In the genomic region with DNA sequence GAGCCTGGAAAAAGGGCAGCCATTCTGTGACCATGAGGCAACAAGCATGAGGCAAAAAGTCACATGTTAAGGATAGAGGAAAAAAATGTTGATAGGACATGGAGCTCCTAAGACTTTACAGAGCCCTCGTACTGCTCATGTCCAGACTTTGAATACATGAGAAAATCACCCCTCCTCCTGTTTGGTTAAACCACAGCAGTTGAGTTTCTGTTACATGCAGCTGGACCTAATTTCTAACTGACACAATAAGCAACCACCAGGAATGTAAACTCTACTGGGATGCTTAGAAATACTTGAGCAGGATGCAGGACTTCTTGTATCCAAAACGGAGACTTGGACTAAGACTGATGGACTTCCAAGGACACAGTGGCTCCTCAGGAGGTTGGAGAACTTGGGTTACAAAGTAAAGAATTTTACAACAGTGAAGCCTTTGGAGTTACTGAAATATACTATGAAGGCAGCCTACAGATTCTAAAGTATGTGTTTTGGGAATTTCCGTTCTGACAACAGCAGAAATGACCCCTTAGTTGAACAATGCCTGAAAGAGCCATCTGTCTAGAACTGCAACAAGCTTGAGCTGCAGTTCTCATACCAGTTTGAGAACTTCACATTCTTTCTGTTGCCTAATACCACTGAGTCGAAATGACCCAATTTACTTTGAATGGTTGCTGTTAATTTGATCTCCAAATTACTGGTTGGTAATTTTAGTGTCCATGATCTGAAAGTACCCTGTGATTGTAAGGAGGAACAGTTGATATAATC, we compare ENCODE assay signal across 21 cellular contexts.
DNase-seq lines count a peak whose midpoint lies in the region; ATAC-seq, FAIRE-seq and TF ChIP-seq lines count a peak whose summit lies in the region.
"Had no signal": no experiment of that assay in that cellular context is flagged by ENCODE, and none has a peak within 500 bp of the region (broad histone marks: within the 10 kb centered on the region; RNA-seq: fewer than 3 reads in every experiment).

No MANE protein-coding gene starts in this region.

- H3K4me1 ChIP-seq in GM12878 (ENCODE audit: control insufficient read depth, insufficient read depth, low read length), result peaks cover 4% of the 10 kb centered on the region; the same call in 1 of the 2 replicates
- H3K4me1 ChIP-seq: colonic mucosa had no signal

- H3K27me3 ChIP-seq in GM12878 (replicated peaks in 1 of 2; ENCODE audit: control insufficient read depth in 2 of 2, insufficient read depth in 2 of 2, low read length in 1 of 2), result no peaks in the 10 kb centered on the region
- H3K27me3 ChIP-seq: ascending aorta, colonic mucosa, tibial artery had no signal

- SMC1A ChIA-PET in GM12878 (lab: Charles Lee; ENCODE audit: uncharacterized antibody, unreplicated experiment), result interaction anchor here (1.1 to 1.3 kb wide), 2 partner anchors 95 to 198 kb away, joined by 3 to 4 read pairs; no protein-coding TSS in a partner anchor

- RAD21 ChIA-PET in GM12878 (lab: Charles Lee; ENCODE audit: unreplicated experiment), result interaction anchor here (1.1 to 1.7 kb wide), 4 partner anchors 50 to 227 kb away, joined by 3 to 4 read pairs (median 4); no protein-coding TSS in a partner anchor

- no peaks in the 10 kb centered on the region for H3K79me2 ChIP-seq in GM12878 (ENCODE audit: control insufficient read depth, insufficient read depth, low read length)

- no peak for TF ChIP-seq RAD21 in GM12878 (IDR thresholded peaks at IDR 0.05; ENCODE audit: insufficient read depth, low read depth, low read length)

- POLR2A ChIA-PET in GM12878 (lab: Charles Lee), result interaction anchor here (0.5 to 0.6 kb wide), 2 partner anchors 120 to 1264 kb away, joined by 3 to 5 read pairs; no protein-coding TSS in a partner anchor

- in situ Hi-C loops in GM12878 (cut with MboI), result no loop called here

- no TSS peak for BruUV-seq in GM12878 (replicated peaks; lab: Mats Ljungman, UMichigan)

- H3K9ac ChIP-seq in GM12878 (ENCODE audit: control insufficient read depth, insufficient read depth, low read length), result no peak overlapping the region

- WGBS in GM12878 (ENCODE audit: insufficient coverage, insufficient replicate concordance, low lambda C conversion rate, missing lambda C conversion rate), result 41% methylated on average over 4 of the region's 4 CpGs

- intact Hi-C loops in GM12878 (cut with micrococcal nuclease; ENCODE audit: unreplicated experiment), result no loop called here

- no peak for TF ChIP-seq CTCF in AG09309 (IDR thresholded peaks at IDR 0.05; ENCODE audit: control insufficient read depth, insufficient read depth, low read depth, low read length, missing control alignments)
- TF ChIP-seq CTCF in GM12878 (IDR thresholded peaks at IDR 0.05 in 2 of 3, conservative IDR thresholded peaks at IDR 0.05 in 1 of 3; ENCODE audit: control insufficient read depth in 2 of 3, extremely low read depth in 1 of 3, insufficient read depth in 1 of 3, low read depth in 3 of 3, low read length in 3 of 3), result no peak
- TF ChIP-seq CTCF in foreskin fibroblast (IDR thresholded peaks at IDR 0.05; ENCODE audit: low read depth, low read length), result no peak
- no peak for TF ChIP-seq CTCF in D721Med (IDR thresholded peaks at IDR 0.05; ENCODE audit: insufficient read depth, missing control alignments)

- no peaks in the 10 kb centered on the region for H3K36me3 ChIP-seq in GM12878 (ENCODE audit: control insufficient read depth in 2 of 2, insufficient read depth in 2 of 2, low read length in 1 of 2)
- H3K36me3 ChIP-seq: ascending aorta, colonic mucosa, tibial artery had no signal

- TF ChIP-seq POLR2A in GM12878 (IDR thresholded peaks at IDR 0.05; ENCODE audit: low read depth, low read length), result no peak

- CTCF ChIA-PET in GM12878 (lab: Yijun Ruan, JAX), result interaction anchor here (1.2 kb wide), 2 partner anchors 197 to 198 kb away, joined by 3 to 10 read pairs; no protein-coding TSS in a partner anchor

- peaks cover 2% of the 10 kb centered on the region; the same call in 2 of the 3 replicates for H3K9me3 ChIP-seq in GM12878 (replicated peaks; ENCODE audit: control insufficient read depth, insufficient read depth, low read length)
- H3K9me3 ChIP-seq: colonic mucosa had no signal

- peak; percentile 45; the same call in 2 of the 3 replicates for ATAC-seq in GM12878
- ATAC-seq: left lobe of liver had no signal

- no peak overlapping the region for H2AFZ ChIP-seq in GM12878 (ENCODE audit: control insufficient read depth, low read depth, low read length)

- no peaks in the 10 kb centered on the region for H4K20me1 ChIP-seq in GM12878 (ENCODE audit: control insufficient read depth, insufficient read depth)

- DNase-seq in AG09309 (ENCODE audit: low read depth) (peak; percentile 85), HCEC 1CT (peak; percentile 65), GM12878 (ENCODE audit: low read depth, low spot score) (no peak), foreskin fibroblast (peak; percentile 56 to 77), NOMO-1 (lab: John Stamatoyannopoulos, UW; ENCODE audit: unreplicated experiment in 2 of 2) (no peak), NCI-H2196 (lab: John Stamatoyannopoulos, UW; ENCODE audit: unreplicated experiment) (no peak), NCI-H1694 treated with DMSO at 0.1 percent for 48 hours (lab: John Stamatoyannopoulos, UW) (no peak), D721Med (ENCODE audit: insufficient read length, low spot score) (no peak)
- DNase-seq: ACHN; activated gamma-delta T cell treated with Interleukin-2 at 50 U/mL for 16 hours; colonic mucosa; NCI-H446 treated with DMSO at 0.1 percent for 48 hours; SHP77; stimulated activated CD4-positive, alpha-beta T cell treated with anti-CD3 and anti-CD28 coated beads, Interleukin-15, amount 100 ng/mL, for 24 hours; stimulated activated naive CD4-positive, alpha-beta T cell; tibial artery had no signal

- FAIRE-seq in GM12878 (lab: Jason Lieb, UNC) (no peak), D721Med (lab: Jason Lieb, UNC) (no peak)
- FAIRE-seq: GM12891, HTR-8/SVneo had no signal

- no peak overlapping the region for H3K4me3 ChIP-seq in AG09309 (ENCODE audit: control insufficient read depth, low read depth, low read length)
- H3K4me3 ChIP-seq in GM12878, result no peak overlapping the region
- H3K4me3 ChIP-seq in foreskin fibroblast (ENCODE audit: low read depth in 1 of 2, low read length in 2 of 2), result no peak overlapping the region
- H3K4me3 ChIP-seq: ascending aorta, colonic mucosa, tibial artery had no signal

- TF ChIP-seq EP300 in GM12878 (IDR thresholded peaks at IDR 0.05; ENCODE audit: borderline replicate concordance in 1 of 2, control insufficient read depth in 1 of 2, low read depth in 2 of 2, low read length in 2 of 2), result no peak

- no peak overlapping the region for H3K27ac ChIP-seq in GM12878 (ENCODE audit: control insufficient read depth, insufficient read depth)
- H3K27ac ChIP-seq: ascending aorta, colonic mucosa, tibial artery, VCaP had no signal

- H3K4me2 ChIP-seq in GM12878 (ENCODE audit: control insufficient read depth, insufficient read depth), result no peak overlapping the region

TF ChIP-seq in GM12878, 131 proteins besides CTCF, POLR2A, EP300 and RAD21 (continues in another document):
- TF ChIP-seq TCF7 (IDR thresholded peaks at IDR 0.05; ENCODE audit: borderline replicate concordance), result 0 out of 2 replicates have a peak, but pooled peaks have one; percentile 3
- TF ChIP-seq, protein P1, sequence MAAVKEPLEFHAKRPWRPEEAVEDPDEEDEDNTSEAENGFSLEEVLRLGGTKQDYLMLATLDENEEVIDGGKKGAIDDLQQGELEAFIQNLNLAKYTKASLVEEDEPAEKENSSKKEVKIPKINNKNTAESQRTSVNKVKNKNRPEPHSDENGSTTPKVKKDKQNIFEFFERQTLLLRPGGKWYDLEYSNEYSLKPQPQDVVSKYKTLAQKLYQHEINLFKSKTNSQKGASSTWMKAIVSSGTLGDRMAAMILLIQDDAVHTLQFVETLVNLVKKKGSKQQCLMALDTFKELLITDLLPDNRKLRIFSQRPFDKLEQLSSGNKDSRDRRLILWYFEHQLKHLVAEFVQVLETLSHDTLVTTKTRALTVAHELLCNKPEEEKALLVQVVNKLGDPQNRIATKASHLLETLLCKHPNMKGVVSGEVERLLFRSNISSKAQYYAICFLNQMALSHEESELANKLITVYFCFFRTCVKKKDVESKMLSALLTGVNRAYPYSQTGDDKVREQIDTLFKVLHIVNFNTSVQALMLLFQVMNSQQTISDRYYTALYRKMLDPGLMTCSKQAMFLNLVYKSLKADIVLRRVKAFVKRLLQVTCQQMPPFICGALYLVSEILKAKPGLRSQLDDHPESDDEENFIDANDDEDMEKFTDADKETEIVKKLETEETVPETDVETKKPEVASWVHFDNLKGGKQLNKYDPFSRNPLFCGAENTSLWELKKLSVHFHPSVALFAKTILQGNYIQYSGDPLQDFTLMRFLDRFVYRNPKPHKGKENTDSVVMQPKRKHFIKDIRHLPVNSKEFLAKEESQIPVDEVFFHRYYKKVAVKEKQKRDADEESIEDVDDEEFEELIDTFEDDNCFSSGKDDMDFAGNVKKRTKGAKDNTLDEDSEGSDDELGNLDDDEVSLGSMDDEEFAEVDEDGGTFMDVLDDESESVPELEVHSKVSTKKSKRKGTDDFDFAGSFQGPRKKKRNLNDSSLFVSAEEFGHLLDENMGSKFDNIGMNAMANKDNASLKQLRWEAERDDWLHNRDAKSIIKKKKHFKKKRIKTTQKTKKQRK (IDR thresholded peaks at IDR 0.05; ENCODE audit: low read depth, low read length), result no peak
- TF ChIP-seq PBX3 (IDR thresholded peaks at IDR 0.05; ENCODE audit: insufficient replicate concordance, low read depth, low read length), result no peak
- TF ChIP-seq RUNX3 (IDR thresholded peaks at IDR 0.05; ENCODE audit: low read length), result peak; percentile 84

Comparison
In these comparisons a context has a peak if more than half of its experiments do, and no peak if none do; other contexts are left out.
1. DNase-seq: peak in AG09309 (single experiment), HCEC 1CT (single experiment) and foreskin fibroblast (2 of 2); none in GM12878 (single experiment), NOMO-1 (0 of 2), NCI-H2196 (single experiment), NCI-H1694 treated with DMSO at 0.1 percent for 48 hours (single experiment) and D721Med (single experiment).